In the genomic region with DNA sequence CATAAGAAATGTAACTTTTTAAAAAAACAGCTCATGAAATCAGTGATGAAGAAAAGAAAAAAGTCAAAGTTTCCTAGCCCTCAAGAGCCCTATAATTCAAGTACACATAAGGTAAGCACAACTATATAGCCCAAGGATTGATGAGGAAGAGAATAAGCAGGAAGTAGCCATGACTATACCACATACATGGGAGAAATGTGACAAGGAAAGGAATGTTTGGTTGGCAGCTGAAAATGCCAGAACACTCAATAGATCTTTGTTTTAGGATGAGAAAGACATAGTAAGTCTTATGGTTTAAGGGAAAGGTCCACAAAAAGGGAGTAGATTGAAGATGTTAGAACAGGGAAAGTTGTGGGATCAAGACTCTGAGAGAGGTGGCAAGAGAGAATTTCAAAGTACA, we compare ENCODE assay signal across 23 cellular contexts. TPM values are rescaled to one million over a fixed set of nuclear protein-coding genes. Genes with fewer than 3 reads are reported as not detected.
DNase-seq lines count a peak whose midpoint lies in the region; TF ChIP-seq lines count a peak whose summit lies in the region.
"Had no signal": no experiment of that assay in that cellular context is flagged by ENCODE, and none has a peak within 500 bp of the region (broad histone marks: within the 10 kb centered on the region; RNA-seq: fewer than 3 reads in every experiment).

No MANE protein-coding gene starts in this region.

- intact Hi-C loops in tibial artery (cut with DNase I; ENCODE audit: low total_unique reads), result no loop called here

- H3K9me3 ChIP-seq in tibial artery, result no peaks in the 10 kb centered on the region
- H3K9me3 ChIP-seq: ascending aorta, ovary, vagina had no signal

- H3K36me3 ChIP-seq in tibial artery, result no peaks in the 10 kb centered on the region
- H3K36me3 ChIP-seq: ascending aorta, ovary, vagina had no signal

- peaks cover 0 to 38% (median 12%) of the 10 kb centered on the region in 4 donors for H3K4me1 ChIP-seq in tibial artery

- H3K27me3 ChIP-seq in tibial artery, result no peaks in the 10 kb centered on the region
- H3K27me3 ChIP-seq: ascending aorta, ovary, vagina had no signal

- TF ChIP-seq CTCF in tibial artery (IDR thresholded peaks at IDR 0.05), result no peak

- no peak overlapping the region for H3K4me3 ChIP-seq in tibial artery
- H3K4me3 ChIP-seq: ascending aorta, coronary artery, GM12878, ovary, vagina had no signal

- H3K27ac ChIP-seq in epithelial cell of prostate (peak overlapping the region; percentile 33), tibial artery (no peak overlapping the region)
- H3K27ac ChIP-seq: ascending aorta, coronary artery, ovary, vagina had no signal

- peak; percentile 22 for DNase-seq in HCEC 1CT
- DNase-seq in SK-MEL-5 (ENCODE audit: low read depth, low spot score), result peak; percentile 91
- no peak for DNase-seq in epithelial cell of prostate (ENCODE audit: low read depth, low spot score)
- DNase-seq in myocyte (ENCODE audit: low read depth), result peak; percentile 6
- DNase-seq in stimulated activated CD8-positive, alpha-beta memory T cell treated with anti-CD3 and anti-CD28 coated beads, Interleukin-4, amount 100 ng/mL, for 48 hours, result no peak
- no peak for DNase-seq in tibial artery
- no peak for DNase-seq in NCI-H510A treated with DMSO at 0.1 percent for 48 hours (lab: John Stamatoyannopoulos, UW)
- DNase-seq: activated CD4-positive, CD25-positive, alpha-beta regulatory T cell; activated CD8-positive, alpha-beta T cell treated with anti-CD3 and anti-CD28 coated beads, Interleukin-2, amount 10 ng/mL, durations not matched to agents 7 days and 5 days; activated naive CD4-positive, alpha-beta T cell treated with anti-CD3 and anti-CD28 coated beads, Interleukin-2, amount 10 ng/mL, durations not matched to agents 7 days and 5 days; activated T-cell treated with anti-CD3 and anti-CD28 coated beads, Interleukin-2, amount 50 U/mL, for 4 hours; COR-L47; GDM1; glutamatergic neuron; NCI-H146; NCI-H226; ovary; small intestine; stimulated activated CD4-positive, alpha-beta T cell treated with anti-CD3 and anti-CD28 coated beads, Interleukin-4, amount 100 ng/mL, for 24 hours had no signal

- in situ Hi-C loops in SK-MEL-5 (cut with HindIII; ENCODE audit: low pct_unique_long_range_greater_than_20kb, low sequenced_read_pairs), result no loop called here

RNA-seq across cellular contexts. Expression of a gene that starts 5.7 kb away (rescaled TPM):
- 87.2 and 109 TPM in 2 replicates for total RNA-seq in SK-MEL-5 (2014; rRNA removed; shearing (Covaris generic))
- 48.4 and 54.4 TPM in 2 replicates for polyA plus RNA-seq in SK-MEL-5 (2015; cell fraction: cytosol; rRNA removed)
- 48.3 and 84.2 TPM in 2 replicates for polyA plus RNA-seq in SK-MEL-5 (2015; cell fraction: nucleus; rRNA removed)
- 33.0 and 43.1 TPM in 2 replicates for total RNA-seq in myocyte
- polyA plus RNA-seq in myocyte (2012), result 18.8 TPM

Comparison
In these comparisons a context has a peak if more than half of its experiments do, and no peak if none do; other contexts are left out.
1. DNase-seq: peak in HCEC 1CT (single experiment), SK-MEL-5 (single experiment) and myocyte (single experiment); none in epithelial cell of prostate (single experiment), stimulated activated CD8-positive, alpha-beta memory T cell treated with anti-CD3 and anti-CD28 coated beads, Interleukin-4, amount 100 ng/mL, for 48 hours (single experiment), tibial artery (0 of 2) and NCI-H510A treated with DMSO at 0.1 percent for 48 hours (single experiment).